Comparison of ENCODE assay signal across 8 cellular contexts in genomic region chr3:179651687-179652466, GRCh38. TPM values are rescaled to one million over a fixed set of nuclear protein-coding genes. Genes with fewer than 3 reads are reported as not detected.
DNase-seq lines count a peak whose midpoint lies in the region; ATAC-seq and TF ChIP-seq lines count a peak whose summit lies in the region.

No MANE protein-coding gene starts in this region.

- peaks cover 0 to 2% of the 10 kb centered on the region in 2 donors for H3K27me3 Mint-ChIP-seq in CD8-positive, alpha-beta memory T cell

- no peak for TF ChIP-seq CTCF in neutrophil (IDR thresholded peaks at IDR 0.05)

- no peak for ATAC-seq in GM21529 (IDR thresholded peaks at IDR 0.05; ENCODE audit: unreplicated experiment)
- ATAC-seq in GM21737 (IDR thresholded peaks at IDR 0.05; ENCODE audit: unreplicated experiment): no peak
- no peak for ATAC-seq in esophagus mucosa

- no peaks in the 10 kb centered on the region for H3K9me3 ChIP-seq in CD8-positive, alpha-beta memory T cell (ENCODE audit: low read length)
- H3K9me3 ChIP-seq in ectodermal cell (ENCODE audit: control insufficient read depth, low read length) (no peaks in the 10 kb centered on the region), neutrophil (no peaks in the 10 kb centered on the region)

- H3K4me1 ChIP-seq in CD8-positive, alpha-beta memory T cell (ENCODE audit: insufficient read depth, low read length): peaks cover 8% of the 10 kb centered on the region
- H3K4me1 ChIP-seq in ectodermal cell (ENCODE audit: control insufficient read depth, insufficient read depth, low read length) (peaks cover 8% of the 10 kb centered on the region), neutrophil (ENCODE audit: control insufficient read depth in 1 of 2, insufficient read depth in 1 of 2, low read depth in 1 of 2, low read length in 1 of 2) (peaks cover 18 to 20% of the 10 kb centered on the region in 2 experiments)

- H3K9me3 Mint-ChIP-seq in CD8-positive, alpha-beta memory T cell: no peaks in the 10 kb centered on the region

- H3K27ac Mint-ChIP-seq in CD8-positive, alpha-beta memory T cell: peak overlapping the region; percentile 29 to 88 (median 82)

- H3K4me3 Mint-ChIP-seq in CD8-positive, alpha-beta memory T cell: peak overlapping the region; percentile 85 to 95 (median 90)

- POLR2A ChIA-PET in CD8-positive, alpha-beta memory T cell (lab: Charles Lee): interaction anchor here (2.1 kb wide), 1 partner anchor 47 kb away, joined by 9 read pairs; the partner anchor contains the start of genes MRPL47 and NDUFB5

- H3K4me3 ChIP-seq in CD8-positive, alpha-beta memory T cell (ENCODE audit: low read length): peak overlapping the region; percentile 50
- H3K4me3 ChIP-seq in ectodermal cell (ENCODE audit: insufficient read depth, low read depth, low read length) (peak overlapping the region; percentile 72), neutrophil (ENCODE audit: low read depth in 1 of 2, low read length in 1 of 2) (peak overlapping the region; percentile 36 to 49)

- H3K27ac ChIP-seq in CD8-positive, alpha-beta memory T cell (ENCODE audit: low read depth, low read length): no peak overlapping the region
- H3K27ac ChIP-seq in ectodermal cell (ENCODE audit: insufficient read depth, low read depth, low read length, poor library complexity, severe bottlenecking): peak overlapping the region; percentile 91
- no peak overlapping the region for H3K27ac ChIP-seq in neutrophil

- WGBS in ectodermal cell, 2 experiments: 64 to 66% methylated on average over 11 of the region's 11 CpGs

- H3K36me3 ChIP-seq in CD8-positive, alpha-beta memory T cell (ENCODE audit: insufficient read depth, low read length): no peaks in the 10 kb centered on the region
- H3K36me3 ChIP-seq in ectodermal cell (ENCODE audit: control insufficient read depth, insufficient read depth, low read length) (no peaks in the 10 kb centered on the region), neutrophil (no peaks in the 10 kb centered on the region)

- DNase-seq in CD8-positive, alpha-beta memory T cell: no peak
- DNase-seq in NCI-H2227 treated with DMSO at 0.1 percent for 48 hours (lab: John Stamatoyannopoulos, UW) (peak; percentile 34), MV-4-11 (lab: John Stamatoyannopoulos, UW) (no peak)

- H3K27me3 ChIP-seq in CD8-positive, alpha-beta memory T cell (ENCODE audit: insufficient read depth, low read length, poor library complexity, severe bottlenecking): no peaks in the 10 kb centered on the region
- H3K27me3 ChIP-seq in ectodermal cell (ENCODE audit: control insufficient read depth, insufficient read depth, low read length, poor library complexity, severe bottlenecking) (no peaks in the 10 kb centered on the region), neutrophil (peaks cover 60% of the 10 kb centered on the region)

- CTCF ChIA-PET in CD8-positive, alpha-beta memory T cell (lab: Charles Lee): interaction anchor here (1.0 kb wide), 1 partner anchor 89 kb away, joined by 3 read pairs; the partner anchor contains the start of gene ACTL6A

- peaks cover 0 to 9% (median 6%) of the 10 kb centered on the region in 3 donors for H3K36me3 Mint-ChIP-seq in CD8-positive, alpha-beta memory T cell

- H3K4me1 Mint-ChIP-seq in CD8-positive, alpha-beta memory T cell: peaks cover 24 to 49% (median 41%) of the 10 kb centered on the region in 3 donors

RNA-seq across cellular contexts. Expression of gene USP13, which starts 1.0 kb away (rescaled TPM):
- 10 to 100 TPM; 12.7 to 13.8 TPM for total RNA-seq in CD8-positive, alpha-beta memory T cell
- polyA plus RNA-seq in CD8-positive, alpha-beta memory T cell: 13.3 TPM
- 21.1 TPM for polyA plus RNA-seq in ectodermal cell (2013, experiment 1 of 4)
- polyA plus RNA-seq in ectodermal cell (2013, experiment 2 of 4): 20.6 TPM
- polyA plus RNA-seq in ectodermal cell (2013, experiment 3 of 4): 21.1 TPM
- 18.6 TPM for polyA plus RNA-seq in ectodermal cell (2013, experiment 4 of 4)
- 3.3 TPM for total RNA-seq in esophagus mucosa

RNA-seq across cellular contexts. Expression of gene NDUFB5, which starts 47.3 kb away (rescaled TPM):
- 100 to 1,000 TPM; 110 to 126 TPM for total RNA-seq in CD8-positive, alpha-beta memory T cell
- 66.5 TPM for polyA plus RNA-seq in CD8-positive, alpha-beta memory T cell
- 102 TPM for polyA plus RNA-seq in ectodermal cell (2013, experiment 1 of 4)
- 118 TPM for polyA plus RNA-seq in ectodermal cell (2013, experiment 2 of 4)
- polyA plus RNA-seq in ectodermal cell (2013, experiment 3 of 4): 103 TPM
- polyA plus RNA-seq in ectodermal cell (2013, experiment 4 of 4): 112 TPM
- 98.9 TPM for total RNA-seq in esophagus mucosa

RNA-seq across cellular contexts. Expression of gene MRPL47, which starts 47.4 kb away (rescaled TPM):
- 10 to 100 TPM; 68.5 to 73.0 TPM for total RNA-seq in CD8-positive, alpha-beta memory T cell
- 51.7 TPM for polyA plus RNA-seq in CD8-positive, alpha-beta memory T cell
- 73.0 TPM for polyA plus RNA-seq in ectodermal cell (2013, experiment 1 of 4)
- polyA plus RNA-seq in ectodermal cell (2013, experiment 2 of 4): 70.8 TPM
- polyA plus RNA-seq in ectodermal cell (2013, experiment 3 of 4): 66.2 TPM
- 63.2 TPM for polyA plus RNA-seq in ectodermal cell (2013, experiment 4 of 4)
- 23.6 TPM for total RNA-seq in esophagus mucosa
